8 cellular contexts compared by ENCODE assay signal in the genomic region with DNA sequence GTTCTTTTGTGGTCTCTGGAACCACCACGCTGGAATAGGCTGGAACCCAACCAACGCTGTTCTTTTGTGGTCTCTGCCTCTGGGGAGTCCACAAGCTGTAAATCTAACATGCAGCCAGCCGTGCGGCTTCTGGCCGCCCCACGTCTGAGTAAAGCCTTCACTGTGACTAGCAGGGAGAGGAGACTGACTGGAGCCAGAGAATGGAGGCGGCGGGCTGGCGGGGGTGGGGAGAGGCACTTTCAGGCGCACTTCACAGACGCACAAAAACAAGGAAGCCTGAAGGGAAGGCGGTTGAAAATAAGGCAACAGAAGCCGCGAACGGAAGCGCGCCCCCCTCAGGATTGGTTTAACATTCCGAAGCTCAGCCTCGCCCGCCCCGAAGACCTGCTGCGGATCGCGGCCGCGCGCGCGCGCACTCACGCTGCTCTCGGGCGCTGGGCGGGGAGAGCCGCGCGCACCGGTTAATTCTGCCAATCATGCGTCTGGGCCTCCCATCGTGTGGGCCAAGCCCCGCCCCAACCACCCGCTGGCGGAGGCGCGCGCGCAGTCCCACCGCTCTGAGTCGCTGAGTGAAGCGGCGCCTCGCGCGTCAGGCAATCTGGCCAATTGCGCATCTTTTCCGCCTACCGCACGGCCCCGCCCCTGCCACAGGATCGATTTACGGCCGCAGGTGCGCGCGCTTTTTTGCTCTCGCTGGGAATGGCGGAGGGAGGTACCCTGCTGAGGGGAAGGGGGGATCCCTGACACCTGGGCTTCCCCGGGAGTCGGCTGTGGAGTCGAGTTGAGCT. TPM values are rescaled to one million over a fixed set of nuclear protein-coding genes. Genes with fewer than 3 reads are reported as not detected.
A peak's percentile ranks its signal among the peaks of the same experiment; 100 is the strongest.
DNase-seq lines count a peak whose midpoint lies in the region; ATAC-seq and TF ChIP-seq lines count a peak whose summit lies in the region.

A gene with protein sequence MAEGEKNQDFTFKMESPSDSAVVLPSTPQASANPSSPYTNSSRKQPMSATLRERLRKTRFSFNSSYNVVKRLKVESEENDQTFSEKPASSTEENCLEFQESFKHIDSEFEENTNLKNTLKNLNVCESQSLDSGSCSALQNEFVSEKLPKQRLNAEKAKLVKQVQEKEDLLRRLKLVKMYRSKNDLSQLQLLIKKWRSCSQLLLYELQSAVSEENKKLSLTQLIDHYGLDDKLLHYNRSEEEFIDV (plus strand): TSS at position 687 of the 788 bp plus-strand sequence. CDS start 13 bp downstream, at position 700.

- H3K27ac ChIP-seq in ascending aorta, result peak within 1 kb of the TSS; percentile 97 to 98
- peak within 1 kb of the TSS; percentile 99 for H3K27ac ChIP-seq in right atrium auricular region
- peak within 1 kb of the TSS; percentile 99 for H3K27ac ChIP-seq in vagina

- ATAC-seq in GM18505 (IDR thresholded peaks at IDR 0.05; ENCODE audit: unreplicated experiment), result peak; percentile 94
- peak; percentile 85 for ATAC-seq in HG02973 (IDR thresholded peaks at IDR 0.05; ENCODE audit: unreplicated experiment)

- peak within 1 kb of the TSS; percentile 97 for H3K27ac Mint-ChIP-seq in T-helper 2 cell treated with Interferon-gamma antibody and Interleukin-4, amounts not matched to agents 5 μg/mL and 100 μg/mL, for 36 hours

- H3K4me3 Mint-ChIP-seq in T-helper 2 cell treated with Interferon-gamma antibody and Interleukin-4, amounts not matched to agents 5 μg/mL and 100 μg/mL, for 36 hours, result peak within 1 kb of the TSS; percentile 86

- TF ChIP-seq POLR2A in GM18505 (IDR thresholded peaks at IDR 0.05; ENCODE audit: borderline replicate concordance, extremely low read depth, insufficient read depth, insufficient read length), result peak; percentile 90
- TF ChIP-seq POLR2A in vagina (IDR thresholded peaks at IDR 0.05), result peak; percentile 8 to 64

- intact Hi-C loops in ascending aorta (cut with DNase I) (loop anchor here (1.0 to 10.0 kb wide), 8 partner anchors 77 to 427 kb away; a partner anchor contains a TSS), vagina (cut with DNase I) (no loop called here)

- TF ChIP-seq CTCF in ascending aorta (IDR thresholded peaks at IDR 0.05), result peak; percentile 53 to 62 (median 53)
- peak; percentile 35 to 73 for TF ChIP-seq CTCF in right atrium auricular region (IDR thresholded peaks at IDR 0.05)
- TF ChIP-seq CTCF in vagina (IDR thresholded peaks at IDR 0.05), result peak; percentile 25 to 58 (median 50)

- no peaks in the 10 kb centered on the region for H3K9me3 Mint-ChIP-seq in T-helper 2 cell treated with Interferon-gamma antibody and Interleukin-4, amounts not matched to agents 5 μg/mL and 100 μg/mL, for 36 hours

- H3K4me3 ChIP-seq in ascending aorta, result peak within 1 kb of the TSS; percentile 66 to 70
- H3K4me3 ChIP-seq in right atrium auricular region, result peak within 1 kb of the TSS; percentile 69 to 73
- peak within 1 kb of the TSS; percentile 70 to 84 for H3K4me3 ChIP-seq in vagina

- H3K9me3 ChIP-seq in ascending aorta, result no peaks in the 10 kb centered on the region
- no peaks in the 10 kb centered on the region for H3K9me3 ChIP-seq in right atrium auricular region
- H3K9me3 ChIP-seq in vagina, result no peaks in the 10 kb centered on the region

- DNase-seq in NCI-H1930 (lab: John Stamatoyannopoulos, UW) (peak; percentile 91 to 99), ascending aorta (ENCODE audit: low spot score in 2 of 2) (peak; percentile 95 to 99), right atrium auricular region (ENCODE audit: low spot score) (peak; percentile 98), pulmonary artery endothelial cell (ENCODE audit: low read depth, low spot score) (peak; percentile 95), vagina (ENCODE audit: extremely low spot score in 2 of 2) (peak; percentile 98)
- DNase-seq in T-helper 2 cell treated with Interferon-gamma antibody and Interleukin-4, amounts not matched to agents 5 μg/mL and 100 μg/mL, for 36 hours (ENCODE audit: low spot score), result peak; percentile 100

- peaks cover 14% of the 10 kb centered on the region for H3K36me3 Mint-ChIP-seq in T-helper 2 cell treated with Interferon-gamma antibody and Interleukin-4, amounts not matched to agents 5 μg/mL and 100 μg/mL, for 36 hours (ENCODE audit: low read depth)

- no peaks in the 10 kb centered on the region for H3K36me3 ChIP-seq in ascending aorta
- H3K36me3 ChIP-seq in right atrium auricular region, result no peaks in the 10 kb centered on the region
- H3K36me3 ChIP-seq in vagina, result no peaks in the 10 kb centered on the region

- peaks cover 12% of the 10 kb centered on the region for H3K27me3 Mint-ChIP-seq in T-helper 2 cell treated with Interferon-gamma antibody and Interleukin-4, amounts not matched to agents 5 μg/mL and 100 μg/mL, for 36 hours (ENCODE audit: low read depth)

- no peaks in the 10 kb centered on the region for H3K27me3 ChIP-seq in ascending aorta
- no peaks in the 10 kb centered on the region for H3K27me3 ChIP-seq in right atrium auricular region
- no peaks in the 10 kb centered on the region for H3K27me3 ChIP-seq in vagina

- peaks cover 34% of the 10 kb centered on the region for H3K4me1 Mint-ChIP-seq in T-helper 2 cell treated with Interferon-gamma antibody and Interleukin-4, amounts not matched to agents 5 μg/mL and 100 μg/mL, for 36 hours (ENCODE audit: low read depth)

- H3K4me1 ChIP-seq in ascending aorta, result peaks cover 0 to 17% of the 10 kb centered on the region in 2 donors
- H3K4me1 ChIP-seq in right atrium auricular region, result peaks cover 0 to 11% of the 10 kb centered on the region in 2 donors
- H3K4me1 ChIP-seq in vagina, result peaks cover 23% of the 10 kb centered on the region

RNA-seq across cellular contexts. Expression of the gene that starts here (rescaled TPM):
- total RNA-seq in ascending aorta, result 0.32 TPM
- 1 to 10 TPM; 5.3 to 6.0 TPM for total RNA-seq in right atrium auricular region
- 10.3 and 13.3 TPM in 2 replicates for total RNA-seq in pulmonary artery endothelial cell
- 4.4 TPM for total RNA-seq in vagina

Comparison
In these comparisons a context has a peak if more than half of its experiments do, and no peak if none do; other contexts are left out.
1. Peak in every context shown above with its lines: DNase-seq, ATAC-seq, H3K4me3 ChIP-seq and H3K27ac ChIP-seq.
2. Peak in DNase-seq, H3K4me3 ChIP-seq and H3K27ac ChIP-seq in ascending aorta; RNA of the gene not detected or under 1 TPM.